8 cellular contexts compared by ENCODE assay signal in the genomic region with DNA sequence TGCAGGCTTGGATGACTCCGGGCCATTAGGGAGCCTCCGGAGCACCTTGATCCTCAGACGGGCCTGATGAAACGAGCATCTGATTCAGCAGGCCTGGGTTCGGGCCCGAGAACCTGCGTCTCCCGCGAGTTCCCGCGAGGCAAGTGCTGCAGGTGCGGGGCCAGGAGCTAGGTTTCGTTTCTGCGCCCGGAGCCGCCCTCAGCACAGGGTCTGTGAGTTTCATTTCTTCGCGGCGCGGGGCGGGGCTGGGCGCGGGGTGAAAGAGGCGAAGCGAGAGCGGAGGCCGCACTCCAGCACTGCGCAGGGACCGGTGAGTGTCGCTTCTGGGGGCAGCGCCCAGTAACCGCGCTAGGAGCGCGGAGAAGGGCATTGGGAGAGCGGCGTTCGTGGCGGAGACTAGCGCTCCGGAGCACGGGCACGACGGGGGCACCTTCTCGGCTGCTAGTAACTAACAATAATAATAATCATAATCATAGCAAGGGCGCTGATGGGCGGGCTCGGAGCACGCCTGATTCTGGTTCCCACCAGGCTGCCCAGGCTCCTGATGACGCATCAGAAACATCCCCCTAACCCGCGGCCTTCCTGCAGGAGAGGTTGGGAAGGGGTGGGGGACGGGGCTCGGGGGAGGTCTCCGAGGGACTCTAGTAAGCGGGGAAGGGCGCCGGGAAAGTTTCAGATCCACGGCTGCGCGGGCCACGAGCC. TPM values are rescaled to one million over a fixed set of nuclear protein-coding genes. Genes with fewer than 3 reads are reported as not detected.
DNase-seq lines count a peak whose midpoint lies in the region; ATAC-seq and TF ChIP-seq lines count a peak whose summit lies in the region.

A gene with protein sequence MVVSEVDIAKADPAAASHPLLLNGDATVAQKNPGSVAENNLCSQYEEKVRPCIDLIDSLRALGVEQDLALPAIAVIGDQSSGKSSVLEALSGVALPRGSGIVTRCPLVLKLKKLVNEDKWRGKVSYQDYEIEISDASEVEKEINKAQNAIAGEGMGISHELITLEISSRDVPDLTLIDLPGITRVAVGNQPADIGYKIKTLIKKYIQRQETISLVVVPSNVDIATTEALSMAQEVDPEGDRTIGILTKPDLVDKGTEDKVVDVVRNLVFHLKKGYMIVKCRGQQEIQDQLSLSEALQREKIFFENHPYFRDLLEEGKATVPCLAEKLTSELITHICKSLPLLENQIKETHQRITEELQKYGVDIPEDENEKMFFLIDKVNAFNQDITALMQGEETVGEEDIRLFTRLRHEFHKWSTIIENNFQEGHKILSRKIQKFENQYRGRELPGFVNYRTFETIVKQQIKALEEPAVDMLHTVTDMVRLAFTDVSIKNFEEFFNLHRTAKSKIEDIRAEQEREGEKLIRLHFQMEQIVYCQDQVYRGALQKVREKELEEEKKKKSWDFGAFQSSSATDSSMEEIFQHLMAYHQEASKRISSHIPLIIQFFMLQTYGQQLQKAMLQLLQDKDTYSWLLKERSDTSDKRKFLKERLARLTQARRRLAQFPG (plus strand): TSS at position 286 of the 702 bp plus-strand sequence. CDS start 5,832 bp downstream, outside the sequence.

- H3K4me3 Mint-ChIP-seq in T-helper 17 cell: peak within 1 kb of the TSS; percentile 98

- peak within 1 kb of the TSS; percentile 95 for H3K27ac Mint-ChIP-seq in T-helper 17 cell

- H3K4me1 ChIP-seq in iPS-18a (ENCODE audit: control insufficient read depth, low read depth, low read length) (peaks cover 5% of the 10 kb centered on the region), skeletal muscle satellite cell (ENCODE audit: control insufficient read depth, insufficient read depth, low read length) (peaks cover 4% of the 10 kb centered on the region)

- POLR2A ChIA-PET in HEK293T (lab: Yijun Ruan, JAX): no interaction called here

- H3K4me2 ChIP-seq in skeletal muscle satellite cell (ENCODE audit: low read length): peak within 1 kb of the TSS; percentile 97

- peaks cover 55% of the 10 kb centered on the region for H3K27me3 ChIP-seq in iPS-18a (ENCODE audit: control insufficient read depth, insufficient read depth, low read length)
- peaks cover 33% of the 10 kb centered on the region for H3K27me3 ChIP-seq in skeletal muscle satellite cell (ENCODE audit: control insufficient read depth, insufficient read depth, low read length)

- H3K36me3 Mint-ChIP-seq in T-helper 17 cell (ENCODE audit: low read depth): peaks cover 4% of the 10 kb centered on the region

- H3K4me3 ChIP-seq in iPS-18a (ENCODE audit: low read length) (peak within 1 kb of the TSS; percentile 64), skeletal muscle satellite cell (ENCODE audit: low read length) (peak within 1 kb of the TSS; percentile 71)

- H3K36me3 ChIP-seq in iPS-18a (ENCODE audit: control insufficient read depth, low read depth, low read length) (no peaks in the 10 kb centered on the region), skeletal muscle satellite cell (ENCODE audit: insufficient read depth, low read length) (no peaks in the 10 kb centered on the region)

- DNase-seq in SKM-1 treated with dmso at 0.1 percent for 144 hours (lab: John Stamatoyannopoulos, UW; ENCODE audit: unreplicated experiment) (peak; percentile 16), SKM-1 (lab: John Stamatoyannopoulos, UW; ENCODE audit: unreplicated experiment) (no peak), T-helper 17 cell (peak; percentile 64 to 85 (median 74)), astrocyte of the hippocampus (ENCODE audit: low read depth, low spot score) (peak; percentile 80), HEK293T (ENCODE audit: extremely low spot score) (no peak)

- CTCF ChIA-PET in HEK293T (lab: Yijun Ruan, JAX): no interaction called here

- no peaks in the 10 kb centered on the region for H3K9me3 ChIP-seq in T-helper 17 cell (ENCODE audit: control insufficient read depth, low read length, poor library complexity, severe bottlenecking)
- no peaks in the 10 kb centered on the region for H3K9me3 ChIP-seq in iPS-18a (ENCODE audit: control insufficient read depth, low read depth, low read length)
- H3K9me3 ChIP-seq in skeletal muscle satellite cell (replicated peaks; ENCODE audit: low read length): no peaks in the 10 kb centered on the region

- peaks cover 25% of the 10 kb centered on the region for H3K4me1 Mint-ChIP-seq in T-helper 17 cell

- ATAC-seq in HG03159 (IDR thresholded peaks at IDR 0.05; ENCODE audit: unreplicated experiment) (peak; percentile 89), T-helper 17 cell (peak; percentile 99)

- H3K9ac ChIP-seq in iPS-18a (ENCODE audit: low read length): no peak within 1 kb of the TSS
- H3K9ac ChIP-seq in skeletal muscle satellite cell (ENCODE audit: low read depth, low read length): peak within 1 kb of the TSS; percentile 18

- no peak within 1 kb of the TSS for H3K27ac ChIP-seq in iPS-18a (ENCODE audit: low read length)

- H3K27me3 Mint-ChIP-seq in T-helper 17 cell: no peaks in the 10 kb centered on the region

TF ChIP-seq in HEK293T, 16 proteins besides CTCF, POLR2A, EP300 and RAD21:
- TF ChIP-seq TARDBP (IDR thresholded peaks at IDR 0.05) (no peak), ELF4 (IDR thresholded peaks at IDR 0.05) (no peak)
TF ChIP-seq in HEK293T: peak in this region for 0.

RNA-seq across cellular contexts. Expression of the gene that starts here (rescaled TPM):
- 10 to 100 TPM; 58.6 to 75.9 TPM for total RNA-seq in T-helper 17 cell
- 1.7 and 2.3 TPM in 2 replicates for total RNA-seq in skeletal muscle satellite cell (2012; rRNA removed)

Comparison
In these comparisons a context has a peak if more than half of its experiments do, and no peak if none do; other contexts are left out.
1. DNase-seq: peak in SKM-1 treated with dmso at 0.1 percent for 144 hours (single experiment), T-helper 17 cell (3 of 3) and astrocyte of the hippocampus (single experiment); none in SKM-1 (single experiment) and HEK293T (single experiment).